Comparison of ENCODE assay signal across 35 cellular contexts in the genomic region with DNA sequence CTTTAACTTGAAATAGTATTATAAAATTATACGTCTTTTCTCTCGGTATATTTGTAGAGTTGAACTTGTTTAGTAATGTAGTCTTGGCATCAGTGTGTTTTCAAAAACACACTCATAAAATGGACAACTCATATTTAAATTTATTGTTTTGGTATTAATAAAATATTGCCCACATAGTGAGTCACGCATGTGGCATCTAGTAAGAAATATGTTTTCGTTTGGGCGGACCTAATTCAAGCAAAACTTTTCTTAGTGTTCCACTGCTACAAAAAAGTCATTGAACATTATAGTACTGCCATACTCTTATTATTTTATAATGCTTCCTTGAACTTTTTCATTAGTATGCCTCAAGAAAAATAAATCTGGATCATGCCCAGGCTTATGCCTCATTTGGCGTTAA. TPM values are rescaled to one million over a fixed set of nuclear protein-coding genes. Genes with fewer than 3 reads are reported as not detected.
"Had no signal": no experiment of that assay in that cellular context is flagged by ENCODE, and none has a peak within 500 bp of the region (broad histone marks: within the 10 kb centered on the region; RNA-seq: fewer than 3 reads in every experiment).

No MANE protein-coding gene starts in this region.

- H3K79me2 ChIP-seq: parathyroid adenoma had no signal

- H3K4me3 ChIP-seq: colonic mucosa, heart right ventricle, lung, mucosa of descending colon, right lobe of liver, smooth muscle cell, thyroid gland had no signal

- H3K4me1 ChIP-seq: colonic mucosa, parathyroid adenoma, right lobe of liver, thyroid gland had no signal

- ATAC-seq: heart right ventricle; mucosa of descending colon; natural killer cell treated with Interleukin-12 subunit alpha and Interleukin-12 subunit beta and Interleukin-15 and Interleukin-18, amount 100 ng/mL, for 72 hours; stimulated activated naive CD8-positive, alpha-beta T cell treated with anti-CD3 and anti-CD28 coated beads, Interleukin-15, amount 100 ng/mL, for 72 hours had no signal

- H3K27me3 ChIP-seq: colonic mucosa, heart right ventricle, right lobe of liver, thyroid gland had no signal

- H3K27ac ChIP-seq: colonic mucosa, heart right ventricle, parathyroid adenoma, right lobe of liver, thyroid gland had no signal

- H3K9me3 ChIP-seq: colonic mucosa, heart right ventricle, mucosa of descending colon, right lobe of liver, thyroid gland had no signal

- H2AFZ ChIP-seq: parathyroid adenoma had no signal

- FAIRE-seq: endothelial cell of umbilical vein, kidney had no signal

- H3K36me3 ChIP-seq: colonic mucosa, right lobe of liver, thyroid gland had no signal

- H3K4me2 ChIP-seq: smooth muscle cell had no signal

- DNase-seq: colonic mucosa; effector memory CD4-positive, alpha-beta T cell; glutamatergic neuron; heart right ventricle; hypothalamus; immature natural killer cell; kidney; mesenchymal stem cell; mucosa of descending colon; naive B cell; right lobe of liver; stimulated activated CD4-positive, alpha-beta T cell treated with anti-CD3 and anti-CD28 coated beads, Interleukin-12 subunit alpha, Interleukin-12 subunit beta, amount 100 ng/mL, for 4 hours; stimulated activated CD4-positive, alpha-beta T cell treated with anti-CD3 and anti-CD28 coated beads, Interleukin-1b, Interleukin-23, amount 100 ng/mL, for 48 hours; stimulated activated CD4-positive, alpha-beta T cell treated with anti-CD3 and anti-CD28 coated beads, Interleukin-4, amount 100 ng/mL, for 1 hour; stimulated activated CD8-positive, alpha-beta memory T cell treated with anti-CD3 and anti-CD28 coated beads, Interleukin-4, amount 100 ng/mL, for 48 hours; stimulated activated naive CD4-positive, alpha-beta T cell; stimulated activated naive CD8-positive, alpha-beta T cell treated with anti-CD3 and anti-CD28 coated beads, Interleukin-15, amount 100 ng/mL, for 72 hours; thyroid gland; trophoblast cell had no signal

- H3K9ac ChIP-seq: parathyroid adenoma had no signal

RNA-seq across cellular contexts. Expression of a gene that starts 31.1 kb away (rescaled TPM):
- total RNA-seq: chondrocyte; colonic mucosa; dermis blood vessel endothelial cell; endothelial cell of umbilical vein; kidney; left lobe of liver; liver; lung; mesothelial cell of epicardium; mucosa of descending colon; natural killer cell treated with Interleukin-12 subunit alpha and Interleukin-12 subunit beta and Interleukin-15 and Interleukin-18, amount 100 ng/mL, for 72 hours; neural crest cell; osteoblast; progenitor cell of endocrine pancreas; right lobe of liver; smooth muscle cell; temporal lobe; thyroid gland; ureter had no signal
- polyA plus RNA-seq: endothelial cell of umbilical vein, esophagus, heart right ventricle, immature natural killer cell, liver, lung, smooth muscle cell had no signal
